1 cellular context compared by ENCODE assay signal in genomic region chr4:98377626-98378025, GRCh38.
TF ChIP-seq lines count a peak whose summit lies in the region.

No MANE protein-coding gene starts in this region.

TF ChIP-seq in SK-N-SH, 30 proteins besides CTCF, POLR2A, EP300 and RAD21 (continued from another document):
- TF ChIP-seq NFIC (IDR thresholded peaks at IDR 0.05; ENCODE audit: borderline replicate concordance) (no peak), NRF1 (IDR thresholded peaks at IDR 0.05; ENCODE audit: low read depth, low read length) (no peak), FOXJ3 (CRISPR knock-in tag; IDR thresholded peaks at IDR 0.05) (no peak), GATA2 (CRISPR knock-in tag; IDR thresholded peaks at IDR 0.05) (no peak), YY1 (IDR thresholded peaks at IDR 0.05; ENCODE audit: low read depth) (no peak), SIN3A (IDR thresholded peaks at IDR 0.05; ENCODE audit: borderline replicate concordance, low read depth, low read length) (no peak), TAF1 (IDR thresholded peaks at IDR 0.05; ENCODE audit: borderline replicate concordance, low read depth, low read length) (no peak)
TF ChIP-seq in SK-N-SH: peak in this region for 0.
